Comparison of ENCODE assay signal across 17 cellular contexts in genomic region chr16:72075067-72075466, GRCh38. TPM values are rescaled to one million over a fixed set of nuclear protein-coding genes. Genes with fewer than 3 reads are reported as not detected.
"Had no signal": no experiment of that assay in that cellular context is flagged by ENCODE, and none has a peak within 500 bp of the region (broad histone marks: within the 10 kb centered on the region; RNA-seq: fewer than 3 reads in every experiment).

No MANE protein-coding gene starts in this region.

RNA-seq across cellular contexts. Expression of gene HPR, which starts 12.0 kb away (rescaled TPM):
- total RNA-seq: activated CD4-positive, alpha-beta memory T cell treated with anti-CD3 and anti-CD28 coated beads, Interleukin-2, amount 10 ng/mL, durations not matched to agents 7 days and 5 days; activated CD4-positive, alpha-beta T cell treated with anti-CD3 and anti-CD28 coated beads, Interleukin-2, amount 10 ng/mL, durations not matched to agents 7 days and 5 days; activated naive CD4-positive, alpha-beta T cell treated with anti-CD3 and anti-CD28 coated beads, Interleukin-2, amount 50 U/mL, for 72 hours; activated naive CD8-positive, alpha-beta T cell treated with anti-CD3 and anti-CD28 coated beads, Interleukin-2, amount 10 ng/mL, durations not matched to agents 7 days and 5 days; activated T-cell treated with anti-CD3 and anti-CD28 coated beads, Interleukin-2, amount 50 U/mL, for 72 hours; astrocyte; bronchial epithelial cell; cerebellum; dermis blood vessel endothelial cell; endothelial cell of umbilical vein; esophagus squamous epithelium; fibroblast of lung; fibroblast of villous mesenchyme; T-cell; T-helper 2 cell treated with Interferon-gamma antibody and Interleukin-4, amounts not matched to agents 100 ng/mL and 5 ng/mL, for 36 hours; WTC11 had no signal
- polyA plus RNA-seq: endothelial cell of umbilical vein, SK-N-SH had no signal

RNA-seq across cellular contexts. Expression of gene HP, which starts 20.8 kb away (rescaled TPM):
- total RNA-seq: activated CD4-positive, alpha-beta memory T cell treated with anti-CD3 and anti-CD28 coated beads, Interleukin-2, amount 10 ng/mL, durations not matched to agents 7 days and 5 days; activated CD4-positive, alpha-beta T cell treated with anti-CD3 and anti-CD28 coated beads, Interleukin-2, amount 10 ng/mL, durations not matched to agents 7 days and 5 days; activated naive CD4-positive, alpha-beta T cell treated with anti-CD3 and anti-CD28 coated beads, Interleukin-2, amount 50 U/mL, for 72 hours; activated naive CD8-positive, alpha-beta T cell treated with anti-CD3 and anti-CD28 coated beads, Interleukin-2, amount 10 ng/mL, durations not matched to agents 7 days and 5 days; activated T-cell treated with anti-CD3 and anti-CD28 coated beads, Interleukin-2, amount 50 U/mL, for 72 hours; astrocyte; bronchial epithelial cell; dermis blood vessel endothelial cell; endothelial cell of umbilical vein; fibroblast of lung; fibroblast of villous mesenchyme; T-helper 2 cell treated with Interferon-gamma antibody and Interleukin-4, amounts not matched to agents 100 ng/mL and 5 ng/mL, for 36 hours had no signal
- polyA plus RNA-seq: endothelial cell of umbilical vein, fibroblast of lung, SK-N-SH had no signal
